In the genomic region with DNA sequence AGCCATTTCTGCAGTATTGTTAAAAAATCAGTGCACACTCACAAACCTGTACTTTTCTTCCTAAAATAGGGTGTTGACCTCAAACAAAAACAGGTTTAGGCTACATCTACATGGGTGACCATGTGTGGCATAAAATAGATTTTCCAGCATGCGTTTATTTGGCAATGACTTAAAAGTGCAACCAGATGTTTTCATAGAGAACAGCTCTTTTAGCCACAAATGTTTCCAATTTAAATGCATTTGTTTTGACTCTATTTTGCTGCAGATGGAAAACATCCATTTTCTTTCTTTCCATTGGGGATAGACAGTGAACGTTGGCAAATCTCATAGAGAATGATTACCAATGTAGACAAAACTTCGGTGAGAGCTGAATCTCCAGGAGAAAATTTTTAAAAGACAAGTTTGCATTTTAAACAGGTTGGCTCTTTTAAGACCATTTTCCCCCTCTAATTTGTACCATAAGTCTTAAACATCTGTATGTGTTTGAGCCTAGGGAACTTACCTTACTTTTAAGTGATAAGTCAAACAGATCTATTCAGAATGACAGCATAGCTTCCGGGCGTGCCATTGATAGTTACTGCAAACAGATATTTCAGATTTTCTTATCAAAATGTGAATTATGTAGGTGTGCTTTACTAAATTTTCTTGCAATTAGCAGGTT, we compare ENCODE assay signal across 22 cellular contexts.
DNase-seq lines count a peak whose midpoint lies in the region; ATAC-seq and TF ChIP-seq lines count a peak whose summit lies in the region.
"Had no signal": no experiment of that assay in that cellular context is flagged by ENCODE, and none has a peak within 500 bp of the region (broad histone marks: within the 10 kb centered on the region; RNA-seq: fewer than 3 reads in every experiment).

No MANE protein-coding gene starts in this region.

- no peak overlapping the region for H3K9ac ChIP-seq in H9 (ENCODE audit: extremely low read depth, insufficient read length, low read length)

- H4K8ac ChIP-seq in H9 (replicated peaks; ENCODE audit: insufficient read length, low read depth, low read length): no peak overlapping the region

- no peak overlapping the region for H2AK5ac ChIP-seq in H9 (ENCODE audit: insufficient read length, low read length)

- H2BK20ac ChIP-seq in H9 (ENCODE audit: low read depth, low read length, poor library complexity, severe bottlenecking): no peak overlapping the region

- no peak overlapping the region for H2AFZ ChIP-seq in H9 (ENCODE audit: low read length)

- no peak for TF ChIP-seq CTCF in H9 (conservative IDR thresholded peaks at IDR 0.05)
- TF ChIP-seq CTCF in WTC11 (IDR thresholded peaks at IDR 0.05): no peak
- no peak for TF ChIP-seq CTCF in fibroblast of villous mesenchyme (IDR thresholded peaks at IDR 0.05; ENCODE audit: insufficient read depth, low read depth, low read length)

- no peak overlapping the region for H3K18ac ChIP-seq in H9 (ENCODE audit: insufficient read length, low read depth, low read length)

- WGBS in H9 (ENCODE audit: extremely low coverage, insufficient read length, low lambda C conversion rate): no CpG with 5 or more reads among the region's 5 CpGs

- no peak overlapping the region for H2BK5ac ChIP-seq in H9 (ENCODE audit: insufficient read length, low read length)

- H3K4me1 Mint-ChIP-seq in H9 (peaks cover 4 to 5% of the 10 kb centered on the region in 2 experiments; a peak in 3 of 4 replicates), WTC11 (peaks cover 13% of the 10 kb centered on the region)
- no peaks in the 10 kb centered on the region for H3K4me1 Mint-ChIP-seq in naive thymus-derived CD8-positive, alpha-beta T cell

- H3K9me3 Mint-ChIP-seq in H9: no peaks in the 10 kb centered on the region
- no peaks in the 10 kb centered on the region for H3K9me3 Mint-ChIP-seq in WTC11
- peaks cover 0 to 3% (median 0%) of the 10 kb centered on the region in 9 donors for H3K9me3 Mint-ChIP-seq in naive thymus-derived CD8-positive, alpha-beta T cell

- H3K27me3 ChIP-seq in H9 (ENCODE audit: insufficient read depth, low read length): no peaks in the 10 kb centered on the region
- H3K27me3 ChIP-seq: ascending aorta, esophagus squamous epithelium, tibial artery had no signal

- POLR2A ChIA-PET in WTC11 (lab: Charles Lee): no interaction called here
- POLR2A ChIA-PET in naive thymus-derived CD8-positive, alpha-beta T cell (lab: Charles Lee): no interaction called here

- no peak overlapping the region for H2BK15ac ChIP-seq in H9 (ENCODE audit: low read depth, low read length)

- no peak overlapping the region for H3K14ac ChIP-seq in H9 (ENCODE audit: insufficient read depth, low read length)

- H3K27me3 Mint-ChIP-seq in H9 (ENCODE audit: low read depth) (no peaks in the 10 kb centered on the region), WTC11 (ENCODE audit: low read depth) (no peaks in the 10 kb centered on the region)
- no peaks in the 10 kb centered on the region for H3K27me3 Mint-ChIP-seq in naive thymus-derived CD8-positive, alpha-beta T cell

- H3K4me1 ChIP-seq in H9 (ENCODE audit: insufficient read depth, low read length): no peaks in the 10 kb centered on the region
- H3K4me1 ChIP-seq: esophagus squamous epithelium had no signal

- no peak overlapping the region for H3K4ac ChIP-seq in H9 (ENCODE audit: low read depth, low read length)

- DNase-seq in H9 (no peak), WTC11 (ENCODE audit: low spot score) (no peak), fibroblast of villous mesenchyme (ENCODE audit: low read depth) (peak; percentile 66), NCI-H2227 treated with DMSO at 0.1 percent for 48 hours (lab: John Stamatoyannopoulos, UW) (no peak)
- DNase-seq in naive thymus-derived CD8-positive, alpha-beta T cell: no peak
- DNase-seq: activated CD4-positive, CD25-positive, alpha-beta regulatory T cell treated with anti-CD3 and anti-CD28 coated beads, Interleukin-2, amount 50 U/mL, for 72 hours; activated CD8-positive, alpha-beta memory T cell treated with anti-CD3 and anti-CD28 coated beads for 24 hours; activated naive CD4-positive, alpha-beta T cell treated with anti-CD3 and anti-CD28 coated beads, Interleukin-2, amount 50 U/mL, for 16 hours; activated T-cell treated with anti-CD3 and anti-CD28 coated beads, Interleukin-2, amount 50 U/mL, for 48 hours; cerebellar nuclear complex; effector CD8-positive, alpha-beta T cell; esophagus squamous epithelium; left ventricle myocardium superior; NCI-H1694; NCI-H226; small intestine; stimulated activated naive CD4-positive, alpha-beta T cell treated with Interleukin-2 at 50 U/mL for 16 hours; tibial artery had no signal

- H2BK120ac ChIP-seq in H9 (ENCODE audit: low read depth, low read length, poor library complexity, severe bottlenecking): no peak overlapping the region

- H3K27ac Mint-ChIP-seq in H9: no peak overlapping the region
- 0 out of 2 replicates have a peak overlapping the region, but pooled peaks have one; percentile 50 for H3K27ac Mint-ChIP-seq in WTC11
- no peak overlapping the region for H3K27ac Mint-ChIP-seq in naive thymus-derived CD8-positive, alpha-beta T cell

- no peaks in the 10 kb centered on the region for H3K79me2 ChIP-seq in H9 (ENCODE audit: insufficient read depth, low read length)

- H3K4me3 ChIP-seq in fibroblast of villous mesenchyme (ENCODE audit: low read depth, low read length): no peak overlapping the region
- H3K4me3 ChIP-seq: ascending aorta, esophagus squamous epithelium, K562, tibial artery had no signal

- H3K23me2 ChIP-seq in H9 (ENCODE audit: insufficient read length, low read depth, low read length, poor library complexity, severe bottlenecking): no peaks in the 10 kb centered on the region

- ATAC-seq in WTC11: no peak
- no peak for ATAC-seq in HG02623 (IDR thresholded peaks at IDR 0.05; ENCODE audit: unreplicated experiment)
- ATAC-seq in HG02852 (IDR thresholded peaks at IDR 0.05; ENCODE audit: unreplicated experiment): no peak
- no peak for ATAC-seq in naive thymus-derived CD8-positive, alpha-beta T cell
- ATAC-seq: K562, left ventricle myocardium superior had no signal

- H3K36me3 Mint-ChIP-seq in H9 (ENCODE audit: insufficient read depth in 1 of 3, low read depth in 3 of 3) (no peaks in the 10 kb centered on the region), WTC11 (no peaks in the 10 kb centered on the region)
- no peaks in the 10 kb centered on the region for H3K36me3 Mint-ChIP-seq in naive thymus-derived CD8-positive, alpha-beta T cell

- H4K91ac ChIP-seq in H9 (ENCODE audit: insufficient read length, low read depth, low read length): no peak overlapping the region

- H4K20me1 ChIP-seq in H9 (ENCODE audit: control insufficient read depth, insufficient read depth, insufficient read length): no peaks in the 10 kb centered on the region

- no peaks in the 10 kb centered on the region for H3K9me3 ChIP-seq in H9 (ENCODE audit: control insufficient read depth, low read depth, low read length)
- H3K9me3 ChIP-seq: ascending aorta, esophagus squamous epithelium, tibial artery had no signal

- H2BK12ac ChIP-seq in H9 (ENCODE audit: insufficient read length, low read depth, low read length): no peak overlapping the region

- no peak overlapping the region for H4K5ac ChIP-seq in H9 (ENCODE audit: insufficient read length, low read depth, low read length)

- CTCF ChIA-PET in WTC11 (lab: Charles Lee): no interaction called here

- H3K79me1 ChIP-seq in H9 (ENCODE audit: insufficient read depth, low read depth, low read length, poor library complexity, severe bottlenecking): no peaks in the 10 kb centered on the region

- no peak overlapping the region for H3K23ac ChIP-seq in H9 (ENCODE audit: insufficient read length, low read depth, low read length)

- no peak overlapping the region for H3K4me2 ChIP-seq in H9 (ENCODE audit: insufficient read depth, insufficient read length, low read length)

- H3K4me3 Mint-ChIP-seq in H9 (no peak overlapping the region), WTC11 (no peak overlapping the region)
- no peak overlapping the region for H3K4me3 Mint-ChIP-seq in naive thymus-derived CD8-positive, alpha-beta T cell

- H3K27ac ChIP-seq in H9 (ENCODE audit: insufficient read length, low read depth, low read length): no peak overlapping the region
- H3K27ac ChIP-seq: ascending aorta, esophagus squamous epithelium had no signal

- peak overlapping the region; percentile 36 for H3T11ph ChIP-seq in H9 (ENCODE audit: low read length)

- no peak overlapping the region for H3K56ac ChIP-seq in H9 (ENCODE audit: insufficient read length, low read depth, low read length)

TF ChIP-seq in WTC11, 78 proteins besides CTCF, POLR2A, EP300 and RAD21 (continues in another document):
- TF ChIP-seq CREB1 (CRISPR knock-in tag; IDR thresholded peaks at IDR 0.05) (no peak), JUN (CRISPR knock-in tag; IDR thresholded peaks at IDR 0.05) (no peak), ZNF138 (CRISPR knock-in tag; conservative IDR thresholded peaks at IDR 0.05) (no peak), ETV6 (CRISPR knock-in tag; IDR thresholded peaks at IDR 0.05) (no peak)
- TF ChIP-seq, protein P1, sequence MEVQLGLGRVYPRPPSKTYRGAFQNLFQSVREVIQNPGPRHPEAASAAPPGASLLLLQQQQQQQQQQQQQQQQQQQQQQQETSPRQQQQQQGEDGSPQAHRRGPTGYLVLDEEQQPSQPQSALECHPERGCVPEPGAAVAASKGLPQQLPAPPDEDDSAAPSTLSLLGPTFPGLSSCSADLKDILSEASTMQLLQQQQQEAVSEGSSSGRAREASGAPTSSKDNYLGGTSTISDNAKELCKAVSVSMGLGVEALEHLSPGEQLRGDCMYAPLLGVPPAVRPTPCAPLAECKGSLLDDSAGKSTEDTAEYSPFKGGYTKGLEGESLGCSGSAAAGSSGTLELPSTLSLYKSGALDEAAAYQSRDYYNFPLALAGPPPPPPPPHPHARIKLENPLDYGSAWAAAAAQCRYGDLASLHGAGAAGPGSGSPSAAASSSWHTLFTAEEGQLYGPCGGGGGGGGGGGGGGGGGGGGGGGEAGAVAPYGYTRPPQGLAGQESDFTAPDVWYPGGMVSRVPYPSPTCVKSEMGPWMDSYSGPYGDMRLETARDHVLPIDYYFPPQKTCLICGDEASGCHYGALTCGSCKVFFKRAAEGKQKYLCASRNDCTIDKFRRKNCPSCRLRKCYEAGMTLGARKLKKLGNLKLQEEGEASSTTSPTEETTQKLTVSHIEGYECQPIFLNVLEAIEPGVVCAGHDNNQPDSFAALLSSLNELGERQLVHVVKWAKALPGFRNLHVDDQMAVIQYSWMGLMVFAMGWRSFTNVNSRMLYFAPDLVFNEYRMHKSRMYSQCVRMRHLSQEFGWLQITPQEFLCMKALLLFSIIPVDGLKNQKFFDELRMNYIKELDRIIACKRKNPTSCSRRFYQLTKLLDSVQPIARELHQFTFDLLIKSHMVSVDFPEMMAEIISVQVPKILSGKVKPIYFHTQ (CRISPR knock-in tag; IDR thresholded peaks at IDR 0.05): no peak
